Comparison of ENCODE assay signal across 9 cellular contexts in genomic region chr1:223711838-223712183, GRCh38. TPM values are rescaled to one million over a fixed set of nuclear protein-coding genes. Genes with fewer than 3 reads are reported as not detected.
DNase-seq lines count a peak whose midpoint lies in the region; ATAC-seq and TF ChIP-seq lines count a peak whose summit lies in the region.
"Had no signal": no experiment of that assay in that cellular context is flagged by ENCODE, and none has a peak within 500 bp of the region (broad histone marks: within the 10 kb centered on the region; RNA-seq: fewer than 3 reads in every experiment).

No MANE protein-coding gene starts in this region.

- TF ChIP-seq POLR2A in vagina (IDR thresholded peaks at IDR 0.05), result no peak

- H3K36me3 ChIP-seq in right atrium auricular region, result no peaks in the 10 kb centered on the region
- H3K36me3 ChIP-seq in vagina, result no peaks in the 10 kb centered on the region

- H3K27me3 ChIP-seq in right atrium auricular region, result no peaks in the 10 kb centered on the region
- H3K27me3 ChIP-seq in vagina, result no peaks in the 10 kb centered on the region

- H3K4me3 Mint-ChIP-seq in mesothelial cell of epicardium, result peak overlapping the region; percentile 52

- intact Hi-C loops in left ventricle myocardium superior (cut with micrococcal nuclease) (loop anchor here (5.0 kb wide), 1 partner anchor 35 kb away; no protein-coding TSS in a partner anchor), vagina (cut with DNase I) (loop anchor here (2.0 kb wide), 1 partner anchor 37 kb away; no protein-coding TSS in a partner anchor)

- H3K4me1 ChIP-seq in right atrium auricular region, result peaks cover 0 to 68% of the 10 kb centered on the region in 2 donors
- H3K4me1 ChIP-seq in vagina, result peaks cover 70% of the 10 kb centered on the region

- DNase-seq in right atrium auricular region (ENCODE audit: low spot score) (no peak), left ventricle myocardium superior (no peak), cardiac fibroblast (ENCODE audit: low read depth in 2 of 2) (no peak), mesothelial cell of epicardium (ENCODE audit: low spot score in 2 of 2, unreplicated experiment in 2 of 2) (no peak), vagina (ENCODE audit: extremely low spot score in 2 of 2) (no peak), SW480 (ENCODE audit: low spot score) (no peak)
- no peak for DNase-seq in stimulated activated naive CD4-positive, alpha-beta T cell (lab: John Stamatoyannopoulos, UW)

- H3K27ac ChIP-seq in right atrium auricular region (peak overlapping the region; percentile 91 to 93), vagina (peak overlapping the region; percentile 96)

- peak overlapping the region; percentile 68 for H3K27ac Mint-ChIP-seq in mesothelial cell of epicardium

- no peak for TF ChIP-seq CTCF in right atrium auricular region (IDR thresholded peaks at IDR 0.05)
- no peak for TF ChIP-seq CTCF in cardiac fibroblast (IDR thresholded peaks at IDR 0.05; ENCODE audit: low read depth, low read length)
- TF ChIP-seq CTCF in mesothelial cell of epicardium (IDR thresholded peaks at IDR 0.05; ENCODE audit: unreplicated experiment), result no peak
- TF ChIP-seq CTCF in vagina (IDR thresholded peaks at IDR 0.05), result no peak

- no peak for ATAC-seq in left ventricle myocardium superior
- ATAC-seq in GM21529 (IDR thresholded peaks at IDR 0.05; ENCODE audit: unreplicated experiment), result no peak

- no peaks in the 10 kb centered on the region for H3K9me3 Mint-ChIP-seq in mesothelial cell of epicardium

- H3K27me3 Mint-ChIP-seq in mesothelial cell of epicardium (ENCODE audit: low read depth), result no peaks in the 10 kb centered on the region

- H3K36me3 Mint-ChIP-seq in mesothelial cell of epicardium, result no peaks in the 10 kb centered on the region

- no peaks in the 10 kb centered on the region for H3K9me3 ChIP-seq in right atrium auricular region
- no peaks in the 10 kb centered on the region for H3K9me3 ChIP-seq in vagina

- H3K4me1 Mint-ChIP-seq in mesothelial cell of epicardium, result peaks cover 51% of the 10 kb centered on the region

- H3K4me3 ChIP-seq in right atrium auricular region (peak overlapping the region; percentile 15 to 75), cardiac fibroblast (replicated peaks in 1 of 2; ENCODE audit: low read depth in 2 of 2, low read length in 2 of 2) (peak overlapping the region; percentile 23 to 31), vagina (peak overlapping the region; percentile 68 to 75)

RNA-seq across cellular contexts. Expression of gene CAPN2, which starts 0.5 kb away (rescaled TPM):
- total RNA-seq in right atrium auricular region, result 10 to 100 TPM; 61.4 to 72.3 TPM
- total RNA-seq in left ventricle myocardium superior, result 76.9 TPM
- total RNA-seq in mesothelial cell of epicardium, result 136 to 151 TPM (median 146 TPM) in 3 replicates
- 208 TPM for total RNA-seq in vagina

RNA-seq across cellular contexts. Expression of gene CAPN8, which starts 46.3 kb away (rescaled TPM):
- not detected for total RNA-seq in right atrium auricular region
- total RNA-seq in left ventricle myocardium superior, result not detected
- 0.40 to 0.63 TPM in 2 of 3 replicates, not detected in the other for total RNA-seq in mesothelial cell of epicardium
- 0.49 TPM for total RNA-seq in vagina
- total RNA-seq: dermis microvascular lymphatic vessel endothelial cell had no signal
